8 cellular contexts compared by ENCODE assay signal in the genomic region with DNA sequence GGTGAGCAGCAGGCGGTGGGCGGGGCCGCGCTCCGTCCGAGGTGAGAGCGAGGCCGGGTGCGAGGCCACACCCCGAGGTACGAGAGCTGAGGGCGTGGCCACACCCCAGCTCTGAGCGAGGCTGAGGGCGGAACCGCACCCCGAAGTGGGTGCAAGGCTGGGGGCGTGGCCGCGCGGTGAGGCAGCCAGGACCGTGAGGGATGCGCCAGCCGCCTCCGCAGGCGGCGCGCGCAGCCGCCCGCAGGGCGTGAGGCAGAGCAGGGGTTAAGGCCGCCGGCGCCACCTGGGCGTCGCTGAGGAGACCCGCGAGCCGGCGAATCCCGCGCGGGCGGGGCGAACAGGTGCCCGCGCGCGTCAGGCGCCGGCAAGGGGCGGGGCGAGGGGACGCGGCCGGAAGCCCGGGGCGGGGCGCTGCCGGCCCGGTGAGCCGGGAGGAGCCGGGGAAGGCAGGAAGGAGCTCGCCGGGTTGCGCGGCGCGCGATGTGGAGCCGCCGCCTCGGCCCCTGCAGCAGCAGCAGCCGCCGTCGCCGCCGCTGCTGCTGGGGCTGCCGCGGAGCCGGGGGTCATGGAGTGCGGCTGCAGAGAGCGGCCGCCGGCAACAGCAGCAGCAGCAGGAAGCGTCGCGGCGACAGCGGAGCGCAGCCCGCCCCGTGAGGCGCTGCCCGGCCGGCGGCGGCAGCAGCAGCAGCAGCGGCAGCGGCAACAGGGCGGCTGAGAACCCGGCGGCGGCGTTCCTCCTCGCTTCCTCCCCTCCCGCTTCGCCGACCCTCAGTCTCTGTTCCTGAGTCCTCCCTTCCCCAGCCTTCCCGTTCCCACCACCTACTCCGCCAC. TPM values are rescaled to one million over a fixed set of nuclear protein-coding genes. Genes with fewer than 3 reads are reported as not detected.
DNase-seq lines count a peak whose midpoint lies in the region; ATAC-seq and TF ChIP-seq lines count a peak whose summit lies in the region.

A gene with protein sequence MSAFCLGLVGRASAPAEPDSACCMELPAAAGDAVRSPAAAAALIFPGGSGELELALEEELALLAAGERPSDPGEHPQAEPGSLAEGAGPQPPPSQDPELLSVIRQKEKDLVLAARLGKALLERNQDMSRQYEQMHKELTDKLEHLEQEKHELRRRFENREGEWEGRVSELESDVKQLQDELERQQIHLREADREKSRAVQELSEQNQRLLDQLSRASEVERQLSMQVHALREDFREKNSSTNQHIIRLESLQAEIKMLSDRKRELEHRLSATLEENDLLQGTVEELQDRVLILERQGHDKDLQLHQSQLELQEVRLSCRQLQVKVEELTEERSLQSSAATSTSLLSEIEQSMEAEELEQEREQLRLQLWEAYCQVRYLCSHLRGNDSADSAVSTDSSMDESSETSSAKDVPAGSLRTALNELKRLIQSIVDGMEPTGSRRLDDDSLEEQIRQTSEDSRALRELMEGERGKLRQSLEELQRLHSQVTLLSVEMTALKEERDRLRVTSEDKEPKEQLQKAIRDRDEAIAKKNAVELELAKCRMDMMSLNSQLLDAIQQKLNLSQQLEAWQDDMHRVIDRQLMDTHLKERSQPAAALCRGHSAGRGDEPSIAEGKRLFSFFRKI (plus strand): TSS at position 449 of the 831 bp plus-strand sequence. CDS start 633 bp downstream, outside the sequence.

- H3K27me3 ChIP-seq in adipocyte (replicated peaks; ENCODE audit: control insufficient read depth, insufficient read depth, low read length), result peaks cover 66% of the 10 kb centered on the region
- peaks cover 0 to 2% of the 10 kb centered on the region in 2 donors for H3K27me3 ChIP-seq in right atrium auricular region
- no peaks in the 10 kb centered on the region for H3K27me3 ChIP-seq in rectal smooth muscle tissue (ENCODE audit: control insufficient read depth, insufficient read depth, low read length)
- H3K27me3 ChIP-seq in aorta (ENCODE audit: control insufficient read depth in 1 of 2, insufficient read depth in 2 of 2, low read length in 1 of 2), result peaks cover 0 to 2% of the 10 kb centered on the region in 2 donors

- H3K9ac ChIP-seq in adipocyte (ENCODE audit: low read length) (no peak within 1 kb of the TSS), rectal smooth muscle tissue (ENCODE audit: low read length) (no peak within 1 kb of the TSS)

- DNase-seq in NCI-H1417 treated with DMSO at 0.1 percent for 48 hours (lab: John Stamatoyannopoulos, UW) (peak; percentile 94), T follicular helper cell (ENCODE audit: low read depth) (peak; percentile 98), adipocyte (ENCODE audit: low read depth) (peak; percentile 58), right atrium auricular region (ENCODE audit: low spot score) (no peak), aorta (peak; percentile 74 to 80)

- 1% methylated on average over 82 to 111 of the region's 111 CpGs for WGBS in aorta, 2 donors

- intact Hi-C loops in aorta (cut with DNase I), result no loop called here

- no peak for TF ChIP-seq CTCF in right atrium auricular region (IDR thresholded peaks at IDR 0.05)

- H3K9me3 ChIP-seq in adipocyte (ENCODE audit: control insufficient read depth, low read length) (no peaks in the 10 kb centered on the region), right atrium auricular region (no peaks in the 10 kb centered on the region), aorta (ENCODE audit: control insufficient read depth, low read length) (no peaks in the 10 kb centered on the region)

- H3K27ac ChIP-seq in right atrium auricular region (no peak within 1 kb of the TSS), rectal smooth muscle tissue (ENCODE audit: low read depth, low read length) (no peak within 1 kb of the TSS), aorta (ENCODE audit: low read depth in 1 of 2, low read length in 2 of 2) (no peak within 1 kb of the TSS)

- ATAC-seq in GM18498 (IDR thresholded peaks at IDR 0.05; ENCODE audit: unreplicated experiment) (peak; percentile 85), HG02840 (IDR thresholded peaks at IDR 0.05; ENCODE audit: low FRiP score, unreplicated experiment) (peak; percentile 81), aorta (ENCODE audit: low FRiP score) (peak; percentile 66)

- H3K4me3 ChIP-seq in adipocyte (ENCODE audit: low read length) (peak within 1 kb of the TSS; percentile 77), right atrium auricular region (peak within 1 kb of the TSS; percentile 41 to 62), rectal smooth muscle tissue (ENCODE audit: low read length) (peak within 1 kb of the TSS; percentile 65), aorta (ENCODE audit: low read length in 2 of 2) (peak within 1 kb of the TSS; percentile 45 to 69)

- H3K4me1 ChIP-seq in adipocyte (ENCODE audit: control insufficient read depth, insufficient read depth, low read length) (no peaks in the 10 kb centered on the region), right atrium auricular region (peaks cover 0 to 14% of the 10 kb centered on the region in 2 donors), rectal smooth muscle tissue (ENCODE audit: control insufficient read depth, insufficient read depth, low read length) (no peaks in the 10 kb centered on the region), aorta (ENCODE audit: control insufficient read depth in 1 of 2, insufficient read depth in 2 of 2, low read length in 2 of 2) (no peaks in the 10 kb centered on the region)

- H3K36me3 ChIP-seq in adipocyte (ENCODE audit: control insufficient read depth, insufficient read depth, low read length, severe bottlenecking) (no peaks in the 10 kb centered on the region), right atrium auricular region (no peaks in the 10 kb centered on the region), rectal smooth muscle tissue (ENCODE audit: control insufficient read depth, insufficient read depth, low read length) (no peaks in the 10 kb centered on the region), aorta (ENCODE audit: control insufficient read depth in 1 of 2, insufficient read depth in 2 of 2, low read length in 1 of 2) (no peaks in the 10 kb centered on the region)

RNA-seq across cellular contexts. Expression of the gene that starts here (rescaled TPM):
- total RNA-seq in right atrium auricular region, result 10 to 100 TPM in 1 of 2 donors, 1 to 10 TPM in 1; 9.8 to 47.2 TPM
- total RNA-seq in aorta, result 1 to 10 TPM; 1.3 to 1.7 TPM
- 1 to 10 TPM in 1 of 2 donors, under 1 TPM in 1; 0.36 to 1.4 TPM for polyA plus RNA-seq in aorta

Comparison
In these comparisons a context has a peak if more than half of its experiments do, and no peak if none do; other contexts are left out.
1. RNA of the gene that starts here (total RNA-seq): 9.8 to 47.2 TPM in right atrium auricular region; 1.3 to 1.7 TPM in aorta; every median in the first group is over 4 times any median in the second.
2. Peak in every context shown above with its lines, with median percentiles within 50 percentile points of each other: ATAC-seq and H3K4me3 ChIP-seq.